In genomic region chr10:76970795-76971519, GRCh38 we compare ENCODE assay signal across 16 cellular contexts.
A peak's percentile ranks its signal among the peaks of the same experiment; 100 is the strongest.
DNase-seq lines count a peak whose midpoint lies in the region; TF ChIP-seq lines count a peak whose summit lies in the region.
"Had no signal": no experiment of that assay in that cellular context is flagged by ENCODE, and none has a peak within 500 bp of the region (broad histone marks: within the 10 kb centered on the region; RNA-seq: fewer than 3 reads in every experiment).

No MANE protein-coding gene starts in this region.

- H3K36me3 Mint-ChIP-seq in mesothelial cell of epicardium (no peaks in the 10 kb centered on the region), type B pancreatic cell (no peaks in the 10 kb centered on the region)
- no peaks in the 10 kb centered on the region for H3K36me3 Mint-ChIP-seq in activated naive CD8-positive, alpha-beta T cell treated with anti-CD3 and anti-CD28 coated beads for 36 hours
- H3K36me3 Mint-ChIP-seq: CD8-positive, alpha-beta memory T cell had no signal

- H3K9me3 Mint-ChIP-seq in mesothelial cell of epicardium = no peaks in the 10 kb centered on the region
- no peaks in the 10 kb centered on the region for H3K9me3 Mint-ChIP-seq in type B pancreatic cell
- H3K9me3 Mint-ChIP-seq in activated naive CD8-positive, alpha-beta T cell treated with anti-CD3 and anti-CD28 coated beads for 36 hours = no peaks in the 10 kb centered on the region

- H3K4me1 Mint-ChIP-seq in mesothelial cell of epicardium (peaks cover 56% of the 10 kb centered on the region), type B pancreatic cell (ENCODE audit: unreplicated experiment) (peaks cover 26% of the 10 kb centered on the region)
- H3K4me1 Mint-ChIP-seq in activated naive CD8-positive, alpha-beta T cell treated with anti-CD3 and anti-CD28 coated beads for 36 hours = no peaks in the 10 kb centered on the region
- H3K4me1 Mint-ChIP-seq: CD8-positive, alpha-beta memory T cell had no signal

- no peak for TF ChIP-seq CTCF in mesothelial cell of epicardium (IDR thresholded peaks at IDR 0.05; ENCODE audit: unreplicated experiment)
- TF ChIP-seq CTCF in type B pancreatic cell (conservative IDR thresholded peaks at IDR 0.05) = no peak

- H3K27ac Mint-ChIP-seq in mesothelial cell of epicardium (peak overlapping the region; percentile 23), type B pancreatic cell (no peak overlapping the region)
- no peak overlapping the region for H3K27ac Mint-ChIP-seq in activated naive CD8-positive, alpha-beta T cell treated with anti-CD3 and anti-CD28 coated beads for 36 hours

- H3K4me3 Mint-ChIP-seq in mesothelial cell of epicardium (no peak overlapping the region), type B pancreatic cell (peak overlapping the region; percentile 6)
- H3K4me3 Mint-ChIP-seq in activated naive CD8-positive, alpha-beta T cell treated with anti-CD3 and anti-CD28 coated beads for 36 hours = no peak overlapping the region
- H3K4me3 Mint-ChIP-seq: CD8-positive, alpha-beta memory T cell had no signal

- DNase-seq in Ammon's horn (ENCODE audit: low spot score) (peak; percentile 54), amniotic epithelial cell (ENCODE audit: low read depth) (peak; percentile 11), mesothelial cell of epicardium (ENCODE audit: low spot score in 2 of 2, unreplicated experiment in 2 of 2) (no peak), type B pancreatic cell (ENCODE audit: extremely low spot score, unreplicated experiment) (no peak), GF-D8 (lab: John Stamatoyannopoulos, UW) (no peak)
- no peak for DNase-seq in activated naive CD8-positive, alpha-beta T cell treated with anti-CD3 and anti-CD28 coated beads for 36 hours
- no peak for DNase-seq in activated T-cell treated with anti-CD3 and anti-CD28 coated beads, Interleukin-2, amount 50 U/mL, for 48 hours
- DNase-seq: CD8-positive, alpha-beta memory T cell; GM23248; KG1; NCI-H1417 treated with DMSO at 0.1 percent for 48 hours; NCI-H1930; NCI-H69; OCI-M1; RPMI8226; SIG-M5 had no signal

- H3K27me3 Mint-ChIP-seq in mesothelial cell of epicardium (ENCODE audit: low read depth) (peaks cover 2% of the 10 kb centered on the region), type B pancreatic cell (peaks cover 47% of the 10 kb centered on the region)
- H3K27me3 Mint-ChIP-seq in activated naive CD8-positive, alpha-beta T cell treated with anti-CD3 and anti-CD28 coated beads for 36 hours = peaks cover 11% of the 10 kb centered on the region

Comparison
In these comparisons a context has a peak if more than half of its experiments do, and no peak if none do; other contexts are left out.
1. DNase-seq: peak in Ammon's horn (single experiment) and amniotic epithelial cell (single experiment); none in mesothelial cell of epicardium (0 of 2), type B pancreatic cell (single experiment), GF-D8 (single experiment), activated naive CD8-positive, alpha-beta T cell treated with anti-CD3 and anti-CD28 coated beads for 36 hours (single experiment) and activated T-cell treated with anti-CD3 and anti-CD28 coated beads, Interleukin-2, amount 50 U/mL, for 48 hours (0 of 2).